Comparison of ENCODE assay signal across 24 cellular contexts in genomic region chr22:17607891-17608521, GRCh38. TPM values are rescaled to one million over a fixed set of nuclear protein-coding genes. Genes with fewer than 3 reads are reported as not detected.
"Had no signal": no experiment of that assay in that cellular context is flagged by ENCODE, and none has a peak within 500 bp of the region (broad histone marks: within the 10 kb centered on the region; RNA-seq: fewer than 3 reads in every experiment).

No MANE protein-coding gene starts in this region.

- H3K27me3 ChIP-seq: adrenal gland, left lung, neural progenitor cell, spleen, tibial artery had no signal

- H3K36me3 Mint-ChIP-seq: activated naive CD4-positive, alpha-beta T cell treated with anti-CD3 and anti-CD28 coated beads, Interleukin-2, amount 50 U/mL, for 72 hours had no signal

- H3K4me1 ChIP-seq: left lung, neural progenitor cell had no signal

- H3K27me3 Mint-ChIP-seq: activated CD4-positive, alpha-beta T cell treated with anti-CD3 and anti-CD28 coated beads, Interleukin-2, amount 10 ng/mL, durations not matched to agents 24 days and 14 days; activated CD8-positive, alpha-beta T cell treated with anti-CD3 and anti-CD28 coated beads for 36 hours; naive B cell; T-cell had no signal

- H3K4me3 ChIP-seq: adrenal gland, left lung, neural progenitor cell, spleen, tibial artery had no signal

- H3K4me3 Mint-ChIP-seq: activated CD4-positive, alpha-beta T cell treated with anti-CD3 and anti-CD28 coated beads, Interleukin-2, amount 10 ng/mL, durations not matched to agents 24 days and 14 days; activated CD8-positive, alpha-beta T cell treated with anti-CD3 and anti-CD28 coated beads for 36 hours; endodermal cell; naive B cell; neural progenitor cell; T-cell had no signal

- H3K9me3 Mint-ChIP-seq: activated CD4-positive, alpha-beta T cell treated with anti-CD3 and anti-CD28 coated beads, Interleukin-2, amount 10 ng/mL, durations not matched to agents 24 days and 14 days; activated CD8-positive, alpha-beta T cell treated with anti-CD3 and anti-CD28 coated beads for 36 hours; activated naive CD4-positive, alpha-beta T cell treated with anti-CD3 and anti-CD28 coated beads, Interleukin-2, amount 50 U/mL, for 72 hours; endodermal cell; naive B cell; neural progenitor cell; T-cell had no signal

- H3K27ac ChIP-seq: epithelial cell of prostate, left lung, neural progenitor cell, spleen, tibial artery had no signal

- DNase-seq: activated CD4-positive, alpha-beta T cell treated with anti-CD3 and anti-CD28 coated beads, Interleukin-2, amount 10 ng/mL, durations not matched to agents 24 days and 14 days; activated CD8-positive, alpha-beta memory T cell treated with anti-CD3 and anti-CD28 coated beads, Interleukin-2, amount 50 U/mL, for 48 hours; activated CD8-positive, alpha-beta T cell treated with anti-CD3 and anti-CD28 coated beads for 36 hours; activated gamma-delta T cell treated with Interleukin-2 at 50 U/mL for 16 hours; adrenal gland; endodermal cell; foreskin fibroblast; glutamatergic neuron; hypothalamus; islet precursor cell; left lung; mammary epithelial cell; naive B cell; spleen; stimulated activated naive CD4-positive, alpha-beta T cell; T-cell; T-helper 9 cell; tibial artery had no signal

- H3K27ac Mint-ChIP-seq: activated CD4-positive, alpha-beta T cell treated with anti-CD3 and anti-CD28 coated beads, Interleukin-2, amount 10 ng/mL, durations not matched to agents 24 days and 14 days; activated CD8-positive, alpha-beta T cell treated with anti-CD3 and anti-CD28 coated beads for 36 hours; endodermal cell; naive B cell; neural progenitor cell; T-cell had no signal

- H3K4me1 Mint-ChIP-seq: naive B cell had no signal

- H3K9me3 ChIP-seq: adrenal gland, left lung, spleen, tibial artery had no signal

RNA-seq across cellular contexts. Expression of gene SLC25A18, which starts 44.7 kb away (rescaled TPM):
- total RNA-seq: activated CD4-positive, alpha-beta T cell treated with anti-CD3 and anti-CD28 coated beads, Interleukin-2, amount 10 ng/mL, durations not matched to agents 24 days and 14 days; activated CD8-positive, alpha-beta T cell treated with anti-CD3 and anti-CD28 coated beads for 36 hours; activated naive CD4-positive, alpha-beta T cell treated with anti-CD3 and anti-CD28 coated beads, Interleukin-2, amount 50 U/mL, for 72 hours; mononuclear cell; osteoblast; pulmonary artery endothelial cell; T-cell had no signal
